ENCODE assay signal across 9 cellular contexts in genomic region chr1:11923827-11924113, GRCh38. TPM values are rescaled to one million over a fixed set of nuclear protein-coding genes. Genes with fewer than 3 reads are reported as not detected.
DNase-seq lines count a peak whose midpoint lies in the region; ATAC-seq and TF ChIP-seq lines count a peak whose summit lies in the region.
"Had no signal": no experiment of that assay in that cellular context is flagged by ENCODE, and none has a peak within 500 bp of the region (broad histone marks: within the 10 kb centered on the region; RNA-seq: fewer than 3 reads in every experiment).

No MANE protein-coding gene starts in this region.

- no peak for ATAC-seq in GM18870 (IDR thresholded peaks at IDR 0.05; ENCODE audit: unreplicated experiment)
- ATAC-seq in HG02938 (IDR thresholded peaks at IDR 0.05; ENCODE audit: unreplicated experiment): no peak
- no peak for ATAC-seq in GM21723 (IDR thresholded peaks at IDR 0.05; ENCODE audit: unreplicated experiment)

- no TSS peak for BruUV-seq in Calu3 (replicated peaks; lab: Mats Ljungman, UMichigan)

- H3K27me3 ChIP-seq in dorsolateral prefrontal cortex (no peaks in the 10 kb centered on the region), parathyroid adenoma (ENCODE audit: control insufficient read depth, insufficient read depth, low read length) (no peaks in the 10 kb centered on the region)

- CTCF ChIA-PET in Calu3 (lab: Charles Lee): no interaction called here

- no peak overlapping the region for H3K9ac ChIP-seq in parathyroid adenoma

- H3K4me3 Mint-ChIP-seq in Calu3 (ENCODE audit: low read depth, unreplicated experiment): peak overlapping the region; percentile 71

- no peak for DNase-seq in Calu3
- DNase-seq in LNCaP clone FGC (ENCODE audit: low read depth): no peak
- DNase-seq in dorsolateral prefrontal cortex: no peak
- no peak for DNase-seq in DMS153 treated with DMSO at 0.1 percent for 48 hours (lab: John Stamatoyannopoulos, UW; ENCODE audit: unreplicated experiment)
- DNase-seq: NCI-H446 had no signal

- H3K36me3 ChIP-seq in parathyroid adenoma (ENCODE audit: control insufficient read depth, insufficient read depth, low read length): no peaks in the 10 kb centered on the region

- H3K27ac ChIP-seq in dorsolateral prefrontal cortex: peak overlapping the region in 19 of 59 donors; percentile 2 to 70 (median 27)
- H3K27ac ChIP-seq in parathyroid adenoma: no peak overlapping the region

- peaks cover 34% of the 10 kb centered on the region for H3K36me3 Mint-ChIP-seq in Calu3 (ENCODE audit: insufficient read depth, unreplicated experiment)

- no peaks in the 10 kb centered on the region for H3K9me3 ChIP-seq in parathyroid adenoma (ENCODE audit: control insufficient read depth, low read length)

- H3K79me2 ChIP-seq in parathyroid adenoma: peaks cover 8% of the 10 kb centered on the region

- H3K4me1 Mint-ChIP-seq in Calu3 (ENCODE audit: low read depth, unreplicated experiment): peaks cover 27% of the 10 kb centered on the region

- no peak overlapping the region for H2AFZ ChIP-seq in parathyroid adenoma

- intact Hi-C loops in Calu3 (cut with micrococcal nuclease; ENCODE audit: unreplicated experiment): no loop called here
- intact Hi-C loops in dorsolateral prefrontal cortex (cut with DNase I): loop anchor here in 1 of 2 donors (5.0 kb wide), 1 partner anchor 59 kb away; the partner anchor contains the start of gene MFN2

- peak overlapping the region; percentile 12 for H3K4me2 ChIP-seq in parathyroid adenoma (ENCODE audit: low read length)

- TF ChIP-seq CTCF in Calu3 (IDR thresholded peaks at IDR 0.05; ENCODE audit: unreplicated experiment) (no peak), LNCaP clone FGC (IDR thresholded peaks at IDR 0.05; ENCODE audit: control insufficient read depth, extremely low read depth, insufficient read depth) (no peak), dorsolateral prefrontal cortex (IDR thresholded peaks at IDR 0.05 in 54 of 56, conservative IDR thresholded peaks at IDR 0.05 in 2 of 56; ENCODE audit: low read depth in 1 of 56, partially characterized antibody in 56 of 56) (no peak), parathyroid adenoma (IDR thresholded peaks at IDR 0.05) (no peak)

- H3K4me3 ChIP-seq in LNCaP clone FGC (ENCODE audit: low read depth, low read length) (peak overlapping the region; percentile 70), dorsolateral prefrontal cortex (peak overlapping the region in 41 of 59 donors; percentile 3 to 84 (median 65)), parathyroid adenoma (ENCODE audit: low read depth, low read length) (no peak overlapping the region)

- no peaks in the 10 kb centered on the region for H3K9me3 Mint-ChIP-seq in Calu3 (ENCODE audit: low read depth, unreplicated experiment)

- H3K4me1 ChIP-seq in parathyroid adenoma: peaks cover 4% of the 10 kb centered on the region

- no peaks in the 10 kb centered on the region for H3K27me3 Mint-ChIP-seq in Calu3 (ENCODE audit: unreplicated experiment)

- H3K27ac Mint-ChIP-seq in Calu3 (ENCODE audit: unreplicated experiment): no peak overlapping the region

RNA-seq across cellular contexts. Expression of gene KIAA2013, which starts 2.5 kb away (rescaled TPM):
- 33.7 and 37.8 TPM in 2 replicates for total RNA-seq in Calu3 (2022)
- 10 to 100 TPM; 22.8 to 44.8 (median 29.5) TPM for total RNA-seq in dorsolateral prefrontal cortex

RNA-seq across cellular contexts. Expression of gene PLOD1, which starts 10.7 kb away (rescaled TPM):
- total RNA-seq in Calu3 (2022): 77.2 and 80.2 TPM in 2 replicates
- total RNA-seq in dorsolateral prefrontal cortex: 100 to 1,000 TPM in 4 of 120 experiments, 10 to 100 TPM in 116; 28.5 to 148 (median 43.7) TPM

RNA-seq across cellular contexts. Expression of gene MFN2, which starts 56.5 kb away (rescaled TPM):
- total RNA-seq in Calu3 (2022): 61.8 and 66.5 TPM in 2 replicates
- 100 to 1,000 TPM; 107 to 182 (median 141) TPM for total RNA-seq in dorsolateral prefrontal cortex
